Comparison of ENCODE assay signal across 9 cellular contexts in the genomic region with DNA sequence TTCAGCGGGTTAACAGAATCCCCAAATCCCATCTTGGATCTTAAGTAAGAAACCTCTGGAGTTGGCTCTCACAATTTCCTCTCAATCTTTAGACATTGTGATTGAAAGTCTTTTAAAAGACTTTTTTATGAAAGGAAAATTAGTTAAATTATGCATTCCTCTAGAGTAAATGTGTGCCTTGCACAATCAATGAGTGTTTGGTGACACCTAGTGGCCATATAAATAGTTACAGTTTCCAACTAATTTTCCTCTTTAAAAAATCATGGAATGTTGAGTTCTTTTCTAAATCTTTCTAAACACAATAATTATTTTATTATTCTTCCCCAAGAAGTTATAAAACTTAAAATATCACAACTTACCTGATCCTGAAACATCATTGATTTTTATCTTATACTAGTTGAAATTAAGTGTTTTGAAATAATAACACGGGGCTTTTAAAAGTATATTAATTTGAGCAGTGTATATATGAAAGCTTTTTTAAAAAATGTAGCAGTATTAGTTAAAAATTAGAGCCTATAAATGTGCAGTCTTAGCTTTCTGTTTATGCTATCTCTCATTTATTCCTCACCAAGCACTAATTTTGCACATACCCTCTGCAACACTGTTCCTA.
DNase-seq lines count a peak whose midpoint lies in the region; ATAC-seq and TF ChIP-seq lines count a peak whose summit lies in the region.
"Had no signal": no experiment of that assay in that cellular context is flagged by ENCODE, and none has a peak within 500 bp of the region (broad histone marks: within the 10 kb centered on the region; RNA-seq: fewer than 3 reads in every experiment).

No MANE protein-coding gene starts in this region.

- H3K27me3 Mint-ChIP-seq in type B pancreatic cell: peaks cover 10% of the 10 kb centered on the region

- H3K9me3 Mint-ChIP-seq in type B pancreatic cell: no peaks in the 10 kb centered on the region
- H3K9me3 Mint-ChIP-seq: naive thymus-derived CD8-positive, alpha-beta T cell had no signal

- peak; percentile 47 for DNase-seq in DMS114 treated with DMSO at 0.1 percent for 48 hours (lab: John Stamatoyannopoulos, UW; ENCODE audit: unreplicated experiment)
- no peak for DNase-seq in HL-60 (ENCODE audit: low read depth in 1 of 2, low spot score in 1 of 2)
- DNase-seq in SKM-1 treated with dmso at 0.1 percent for 144 hours (lab: John Stamatoyannopoulos, UW; ENCODE audit: unreplicated experiment): peak; percentile 56
- DNase-seq in germinal center (ENCODE audit: low spot score): peak; percentile 6
- no peak for DNase-seq in type B pancreatic cell (ENCODE audit: extremely low spot score, unreplicated experiment)

- no peak overlapping the region for H3K27ac ChIP-seq in HL-60 (replicated peaks)

- peaks cover 4% of the 10 kb centered on the region for H3K27me3 ChIP-seq in HL-60 (ENCODE audit: insufficient read depth, poor library complexity, severe bottlenecking)

- ATAC-seq in GM19035 (IDR thresholded peaks at IDR 0.05; ENCODE audit: unreplicated experiment) (no peak), HG03025 (IDR thresholded peaks at IDR 0.05; ENCODE audit: low FRiP score, unreplicated experiment) (no peak), GM18873 (IDR thresholded peaks at IDR 0.05; ENCODE audit: low FRiP score, unreplicated experiment) (no peak)
- ATAC-seq: naive thymus-derived CD8-positive, alpha-beta T cell had no signal

- no peaks in the 10 kb centered on the region for H3K36me3 Mint-ChIP-seq in type B pancreatic cell
- H3K36me3 Mint-ChIP-seq: naive thymus-derived CD8-positive, alpha-beta T cell had no signal

- H3K27ac Mint-ChIP-seq in type B pancreatic cell: no peak overlapping the region
- H3K27ac Mint-ChIP-seq: naive thymus-derived CD8-positive, alpha-beta T cell had no signal

- TF ChIP-seq CTCF in HL-60 (IDR thresholded peaks at IDR 0.05; ENCODE audit: insufficient read depth, low read length) (peak; percentile 12), type B pancreatic cell (conservative IDR thresholded peaks at IDR 0.05) (peak; percentile 95)

- H3K4me3 ChIP-seq in HL-60 (replicated peaks; ENCODE audit: insufficient read depth, low read length): no peak overlapping the region

- no peaks in the 10 kb centered on the region for H3K4me1 Mint-ChIP-seq in type B pancreatic cell (ENCODE audit: unreplicated experiment)
- H3K4me1 Mint-ChIP-seq: naive thymus-derived CD8-positive, alpha-beta T cell had no signal

- no peak overlapping the region for H3K4me3 Mint-ChIP-seq in type B pancreatic cell
- H3K4me3 Mint-ChIP-seq: naive thymus-derived CD8-positive, alpha-beta T cell had no signal

Comparison
In these comparisons a context has a peak if more than half of its experiments do, and no peak if none do; other contexts are left out.
1. DNase-seq: peak in DMS114 treated with DMSO at 0.1 percent for 48 hours (single experiment), SKM-1 treated with dmso at 0.1 percent for 144 hours (single experiment) and germinal center (single experiment); none in HL-60 (0 of 2) and type B pancreatic cell (single experiment).